Comparison of ENCODE assay signal across 30 cellular contexts in the genomic region with DNA sequence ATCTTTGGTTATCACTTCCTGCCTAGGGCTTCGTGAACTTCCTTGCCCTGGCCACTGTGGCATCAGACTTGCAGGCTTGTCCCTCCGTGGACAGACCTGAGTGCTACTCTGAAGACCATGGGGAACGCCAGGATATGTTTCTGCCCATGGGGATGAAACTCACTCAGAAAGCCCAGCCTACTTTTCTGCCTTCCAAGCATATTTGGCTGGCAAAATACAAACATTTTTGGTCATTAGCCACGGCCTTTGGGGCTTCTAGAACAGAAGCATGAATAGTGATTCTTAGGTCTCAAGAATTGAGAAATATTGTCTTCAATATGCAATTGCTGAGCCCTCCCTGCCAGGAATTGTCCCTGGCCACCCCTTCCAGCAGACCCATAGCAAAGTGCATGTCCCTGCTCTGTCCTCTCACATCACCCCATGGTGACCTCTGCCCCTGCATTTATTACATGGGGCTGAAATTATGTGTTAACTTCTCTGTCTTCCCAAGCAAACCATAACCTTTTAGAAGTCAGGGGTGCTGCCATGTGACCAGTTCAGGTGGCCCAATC.
"Had no signal": no experiment of that assay in that cellular context is flagged by ENCODE, and none has a peak within 500 bp of the region (broad histone marks: within the 10 kb centered on the region; RNA-seq: fewer than 3 reads in every experiment).

No MANE protein-coding gene starts in this region.

- H3K4me1 Mint-ChIP-seq: activated CD4-positive, alpha-beta T cell treated with anti-CD3 and anti-CD28 coated beads, Interleukin-2, amount 10 ng/mL, durations not matched to agents 24 days and 14 days; activated T-helper 17 cell treated with anti-CD3 and anti-CD28 coated beads, Interleukin-2, amount 50 U/mL, for 72 hours; nephron; stimulated activated memory B cell treated with anti-CD40 and anti-IgM and Interleukin-4, amounts not matched to agents 10 μg/mL and 1 μg/mL and 100 μg/mL, for 72 hours; stimulated activated naive CD8-positive, alpha-beta T cell treated with anti-CD3 and anti-CD28 coated beads, Interleukin-15, amount 100 ng/mL, for 72 hours had no signal

- H3K9me3 Mint-ChIP-seq: activated CD4-positive, alpha-beta memory T cell treated with anti-CD3 and anti-CD28 coated beads for 36 hours; activated CD4-positive, alpha-beta T cell treated with anti-CD3 and anti-CD28 coated beads, Interleukin-2, amount 10 ng/mL, durations not matched to agents 24 days and 14 days; activated T-cell treated with anti-CD3 and anti-CD28 coated beads, Interleukin-2, amount 50 U/mL, for 4 hours; activated T-helper 17 cell treated with anti-CD3 and anti-CD28 coated beads, Interleukin-2, amount 50 U/mL, for 72 hours; nephron; stimulated activated memory B cell treated with anti-CD40 and anti-IgM and Interleukin-4, amounts not matched to agents 10 μg/mL and 1 μg/mL and 100 μg/mL, for 72 hours; stimulated activated naive CD8-positive, alpha-beta T cell treated with anti-CD3 and anti-CD28 coated beads, Interleukin-15, amount 100 ng/mL, for 72 hours had no signal

- ATAC-seq: activated CD4-positive, CD25-positive, alpha-beta regulatory T cell treated with anti-CD3 and anti-CD28 coated beads, Interleukin-2, amount 50 U/mL, for 24 hours; activated T-cell treated with anti-CD3 and anti-CD28 coated beads, Interleukin-2, amount 50 U/mL, for 4 hours; activated T-helper 17 cell treated with anti-CD3 and anti-CD28 coated beads, Interleukin-2, amount 50 U/mL, for 72 hours; esophagus mucosa; stimulated activated memory B cell treated with anti-CD40 and anti-IgM and Interleukin-4, amounts not matched to agents 10 μg/mL and 1 μg/mL and 100 μg/mL, for 72 hours; stimulated activated naive CD8-positive, alpha-beta T cell treated with anti-CD3 and anti-CD28 coated beads, Interleukin-15, amount 100 ng/mL, for 72 hours had no signal

- H3K36me3 Mint-ChIP-seq: activated CD4-positive, alpha-beta memory T cell treated with anti-CD3 and anti-CD28 coated beads for 36 hours; stimulated activated memory B cell treated with anti-CD40 and anti-IgM and Interleukin-4, amounts not matched to agents 10 μg/mL and 1 μg/mL and 100 μg/mL, for 72 hours had no signal

- DNase-seq: activated CD4-positive, alpha-beta memory T cell treated with anti-CD3 and anti-CD28 coated beads for 36 hours; activated CD4-positive, alpha-beta T cell treated with anti-CD3 and anti-CD28 coated beads, Interleukin-2, amount 10 ng/mL, durations not matched to agents 24 days and 14 days; activated gamma-delta T cell treated with Interleukin-2 at 50 U/mL for 16 hours; activated naive CD4-positive, alpha-beta T cell treated with anti-CD3 and anti-CD28 coated beads, Interleukin-2, amount 50 U/mL, for 16 hours; activated T-cell treated with anti-CD3 and anti-CD28 coated beads, Interleukin-2, amount 50 U/mL, for 4 hours; amygdala; central memory CD4-positive, alpha-beta T cell; endodermal cell; left ventricle myocardium inferior; ovary; stimulated activated CD4-positive, alpha-beta T cell treated with anti-CD3 and anti-CD28 coated beads, Interleukin-1b, Interleukin-23, amount 100 ng/mL, for 48 hours; stimulated activated CD4-positive, alpha-beta T cell treated with anti-CD3 and anti-CD28 coated beads, Interleukin-4, amount 100 ng/mL, for 4 hours; stimulated activated CD8-positive, alpha-beta memory T cell treated with anti-CD3 and anti-CD28 coated beads, Interleukin-4, amount 100 ng/mL, for 48 hours; stimulated activated naive CD8-positive, alpha-beta T cell treated with anti-CD3 and anti-CD28 coated beads, Interleukin-15, amount 100 ng/mL, for 72 hours; T-helper 9 cell; thyroid gland; upper lobe of left lung; WERI-Rb-1 had no signal

- H3K27ac ChIP-seq: breast epithelium, left ventricle myocardium inferior, neutrophil, ovary, thyroid gland, upper lobe of left lung, vagina, WERI-Rb-1 had no signal

- H3K9me3 ChIP-seq: breast epithelium, left ventricle myocardium inferior, neutrophil, ovary, thyroid gland, upper lobe of left lung, vagina had no signal

- FAIRE-seq: frontal cortex, islet of Langerhans had no signal

- H3K4me1 ChIP-seq: breast epithelium, thyroid gland, upper lobe of left lung, vagina had no signal

- H3K4me2 ChIP-seq: smooth muscle cell had no signal

- H3K4me3 ChIP-seq: breast epithelium, left ventricle myocardium inferior, ovary, smooth muscle cell, thyroid gland, upper lobe of left lung, vagina had no signal

- H3K27me3 ChIP-seq: breast epithelium, neutrophil, ovary, thyroid gland, upper lobe of left lung, vagina had no signal

- H3K4me3 Mint-ChIP-seq: activated CD4-positive, alpha-beta memory T cell treated with anti-CD3 and anti-CD28 coated beads for 36 hours; activated CD4-positive, alpha-beta T cell treated with anti-CD3 and anti-CD28 coated beads, Interleukin-2, amount 10 ng/mL, durations not matched to agents 24 days and 14 days; activated T-cell treated with anti-CD3 and anti-CD28 coated beads, Interleukin-2, amount 50 U/mL, for 4 hours; activated T-helper 17 cell treated with anti-CD3 and anti-CD28 coated beads, Interleukin-2, amount 50 U/mL, for 72 hours; endodermal cell; nephron; stimulated activated memory B cell treated with anti-CD40 and anti-IgM and Interleukin-4, amounts not matched to agents 10 μg/mL and 1 μg/mL and 100 μg/mL, for 72 hours; stimulated activated naive CD8-positive, alpha-beta T cell treated with anti-CD3 and anti-CD28 coated beads, Interleukin-15, amount 100 ng/mL, for 72 hours had no signal

- H3K27ac Mint-ChIP-seq: activated CD4-positive, alpha-beta memory T cell treated with anti-CD3 and anti-CD28 coated beads for 36 hours; activated CD4-positive, alpha-beta T cell treated with anti-CD3 and anti-CD28 coated beads, Interleukin-2, amount 10 ng/mL, durations not matched to agents 24 days and 14 days; activated T-helper 17 cell treated with anti-CD3 and anti-CD28 coated beads, Interleukin-2, amount 50 U/mL, for 72 hours; endodermal cell; nephron; progenitor cell of endocrine pancreas; stimulated activated memory B cell treated with anti-CD40 and anti-IgM and Interleukin-4, amounts not matched to agents 10 μg/mL and 1 μg/mL and 100 μg/mL, for 72 hours; stimulated activated naive CD8-positive, alpha-beta T cell treated with anti-CD3 and anti-CD28 coated beads, Interleukin-15, amount 100 ng/mL, for 72 hours had no signal

- H3K27me3 Mint-ChIP-seq: activated CD4-positive, alpha-beta memory T cell treated with anti-CD3 and anti-CD28 coated beads for 36 hours; activated CD4-positive, alpha-beta T cell treated with anti-CD3 and anti-CD28 coated beads, Interleukin-2, amount 10 ng/mL, durations not matched to agents 24 days and 14 days; activated T-helper 17 cell treated with anti-CD3 and anti-CD28 coated beads, Interleukin-2, amount 50 U/mL, for 72 hours; progenitor cell of endocrine pancreas; stimulated activated memory B cell treated with anti-CD40 and anti-IgM and Interleukin-4, amounts not matched to agents 10 μg/mL and 1 μg/mL and 100 μg/mL, for 72 hours; stimulated activated naive CD8-positive, alpha-beta T cell treated with anti-CD3 and anti-CD28 coated beads, Interleukin-15, amount 100 ng/mL, for 72 hours had no signal

- H3K36me3 ChIP-seq: breast epithelium, left ventricle myocardium inferior, neutrophil, ovary, thyroid gland, upper lobe of left lung, vagina, WERI-Rb-1 had no signal
